13 cellular contexts compared by ENCODE assay signal in the genomic region with DNA sequence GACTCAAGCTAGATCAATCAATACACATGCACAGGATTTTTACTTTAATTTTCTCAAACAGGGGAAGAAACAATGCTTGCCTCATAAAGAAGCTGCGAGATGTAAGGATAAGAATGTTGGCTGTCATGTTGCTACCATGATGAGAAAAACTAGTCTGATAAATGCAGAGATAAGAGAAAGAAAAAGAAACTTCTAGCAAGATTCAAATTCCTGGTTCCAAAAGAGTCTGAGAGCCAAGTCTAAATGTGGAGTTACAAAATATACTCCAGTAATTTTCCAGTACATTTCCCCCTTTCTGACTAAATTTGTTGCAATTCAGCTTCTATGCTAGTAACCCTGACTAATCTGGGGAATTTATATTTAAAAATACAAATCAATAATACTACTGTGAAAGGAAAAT.
"Had no signal": no experiment of that assay in that cellular context is flagged by ENCODE, and none has a peak within 500 bp of the region (broad histone marks: within the 10 kb centered on the region; RNA-seq: fewer than 3 reads in every experiment).

No MANE protein-coding gene starts in this region.

- H3K79me2 ChIP-seq: parathyroid adenoma had no signal

- H2AFZ ChIP-seq: neural progenitor cell, parathyroid adenoma had no signal

- H3K9me3 ChIP-seq: SJSA1, stomach, tibial nerve had no signal

- H3K27ac ChIP-seq: neural progenitor cell, parathyroid adenoma, SJSA1 had no signal

- H3K36me3 Mint-ChIP-seq: immature natural killer cell had no signal

- H3K27ac Mint-ChIP-seq: immature natural killer cell had no signal

- DNase-seq: activated CD4-positive, alpha-beta T cell treated with anti-CD3 and anti-CD28 coated beads, Interleukin-2, amount 50 U/mL, for 1 hour; activated CD4-positive, CD25-positive, alpha-beta regulatory T cell; activated CD8-positive, alpha-beta memory T cell treated with anti-CD3 and anti-CD28 coated beads for 24 hours; activated naive CD4-positive, alpha-beta T cell; glutamatergic neuron; immature natural killer cell; stimulated activated CD4-positive, alpha-beta T cell treated with anti-CD3 and anti-CD28 coated beads, Interleukin-12 subunit alpha, Interleukin-12 subunit beta, amount 100 ng/mL, for 4 hours; stimulated activated CD4-positive, alpha-beta T cell treated with anti-CD3 and anti-CD28 coated beads, Interleukin-2, amount 100 ng/mL, for 24 hours; stomach had no signal

- H3K4me2 ChIP-seq: neural progenitor cell had no signal

- H3K9me3 Mint-ChIP-seq: neural progenitor cell had no signal

- H3K27me3 ChIP-seq: neural progenitor cell, SJSA1, stomach, tibial nerve had no signal

- H3K4me3 ChIP-seq: neural progenitor cell, SJSA1, stomach, tibial nerve had no signal

- H3K36me3 ChIP-seq: neural progenitor cell, SJSA1, stomach, tibial nerve had no signal

- H3K4me3 Mint-ChIP-seq: immature natural killer cell, neural progenitor cell had no signal

- H3K9ac ChIP-seq: neural progenitor cell, parathyroid adenoma had no signal
